18 cellular contexts compared by ENCODE assay signal in the genomic region with DNA sequence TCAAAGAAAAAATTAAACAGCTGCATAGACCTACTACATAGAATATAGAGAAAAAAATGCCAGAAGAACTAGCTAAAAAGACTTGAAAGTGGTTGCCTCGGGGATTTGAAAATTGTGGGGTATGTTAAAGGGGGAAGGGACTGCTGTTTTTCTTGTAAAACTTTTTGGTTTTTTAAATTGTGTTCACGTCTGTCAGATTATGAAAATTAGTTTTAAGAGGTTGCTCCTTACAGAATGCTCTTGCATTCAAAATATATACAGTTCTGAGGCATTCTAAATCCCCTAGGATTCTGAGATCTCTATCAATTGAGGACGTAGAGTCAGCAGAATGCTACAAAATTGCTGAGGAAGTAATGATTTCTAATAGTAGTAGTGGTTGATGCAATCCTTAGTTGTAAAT. TPM values are rescaled to one million over a fixed set of nuclear protein-coding genes. Genes with fewer than 3 reads are reported as not detected.
DNase-seq lines count a peak whose midpoint lies in the region; ATAC-seq, FAIRE-seq and TF ChIP-seq lines count a peak whose summit lies in the region.
"Had no signal": no experiment of that assay in that cellular context is flagged by ENCODE, and none has a peak within 500 bp of the region (broad histone marks: within the 10 kb centered on the region; RNA-seq: fewer than 3 reads in every experiment).

No MANE protein-coding gene starts in this region.

- H3K4me1 Mint-ChIP-seq in CD8-positive, alpha-beta memory T cell: peaks cover 73 to 88% (median 87%) of the 10 kb centered on the region in 3 donors
- peaks cover 49% of the 10 kb centered on the region for H3K4me1 Mint-ChIP-seq in mesothelial cell of epicardium

- H3K36me3 ChIP-seq in CD8-positive, alpha-beta memory T cell (ENCODE audit: insufficient read depth, low read length): peaks cover 7% of the 10 kb centered on the region
- peaks cover 2 to 8% of the 10 kb centered on the region in 2 experiments for H3K36me3 ChIP-seq in GM12878 (ENCODE audit: control insufficient read depth in 2 of 2, insufficient read depth in 2 of 2, low read length in 1 of 2)
- H3K36me3 ChIP-seq in mesendoderm (ENCODE audit: control insufficient read depth, insufficient read depth, low read length): no peaks in the 10 kb centered on the region

- H3K9ac ChIP-seq in GM12878 (ENCODE audit: control insufficient read depth, insufficient read depth, low read length): no peak overlapping the region
- H3K9ac ChIP-seq in mesendoderm (ENCODE audit: low read length): no peak overlapping the region
- H3K9ac ChIP-seq: BLaER1 treated with 17β-estradiol and CSF1 and Interleukin-3, amounts not matched to agents 10 nM and 100 nM had no signal

- DNase-seq in A549 (ENCODE audit: low read depth in 1 of 2, low spot score in 1 of 2): no peak
- no peak for DNase-seq in CD8-positive, alpha-beta memory T cell
- DNase-seq in GM12878 (ENCODE audit: low read depth, low spot score): no peak
- no peak for DNase-seq in mesothelial cell of epicardium (ENCODE audit: low spot score in 2 of 2, unreplicated experiment in 2 of 2)
- DNase-seq in mesendoderm: no peak
- DNase-seq in occipital lobe (lab: John Stamatoyannopoulos, UW): no peak
- DNase-seq in AG20443 (ENCODE audit: low spot score): no peak
- DNase-seq in activated CD8-positive, alpha-beta memory T cell treated with anti-CD3 and anti-CD28 coated beads for 24 hours: no peak
- DNase-seq: COR-L47; HCEC 1CT; NCI-H1105; NCI-H748 treated with DMSO at 0.1 percent for 48 hours; NK-92 treated with Interleukin-12 subunit alpha and Interleukin-12 subunit beta, amount 100 ng/mL, for 24 hours; Peyer's patch had no signal

- H3K23ac ChIP-seq in mesendoderm (ENCODE audit: low read length): no peak overlapping the region

- H3K27ac ChIP-seq in A549 (no peak overlapping the region), GM12878 (ENCODE audit: control insufficient read depth, insufficient read depth) (0 out of 2 replicates have a peak overlapping the region, but pooled peaks have one; percentile 22), mesendoderm (ENCODE audit: low read depth, low read length) (no peak overlapping the region)
- no peak overlapping the region for H3K27ac ChIP-seq in CD8-positive, alpha-beta memory T cell (ENCODE audit: low read depth, low read length)
- H3K27ac ChIP-seq: Peyer's patch, SJSA1 had no signal

- no peak overlapping the region for H2AK5ac ChIP-seq in mesendoderm (ENCODE audit: low read length)

- 68% methylated on average over 3 of the region's 3 CpGs for WGBS in A549 (ENCODE audit: missing lambda C conversion rate)
- 81% methylated on average over 3 of the region's 3 CpGs for WGBS in GM12878 (ENCODE audit: insufficient coverage, insufficient replicate concordance, low lambda C conversion rate, missing lambda C conversion rate)
- 100% methylated on average over 1 of the region's 3 CpGs for WGBS in mesendoderm (ENCODE audit: extremely low coverage, insufficient coverage, low lambda C conversion rate)

- CTCF ChIA-PET in A549 (lab: Yijun Ruan, JAX): interaction anchor here (2.6 kb wide), 1 partner anchor 219 kb away, joined by 9 read pairs; no protein-coding TSS in a partner anchor
- CTCF ChIA-PET in CD8-positive, alpha-beta memory T cell (lab: Charles Lee): no interaction called here
- CTCF ChIA-PET in GM12878 (lab: Yijun Ruan, JAX): interaction anchor here (1.2 to 2.9 kb wide), 3 partner anchors 9 to 70 kb away, joined by 3 to 12 read pairs (median 5); no protein-coding TSS in a partner anchor

- H4K8ac ChIP-seq in mesendoderm (ENCODE audit: low read depth, low read length): no peak overlapping the region

- no peak overlapping the region for H2BK120ac ChIP-seq in mesendoderm (ENCODE audit: low read depth, low read length)

- FAIRE-seq in A549 (lab: Jason Lieb, UNC) (no peak), GM12878 (lab: Jason Lieb, UNC) (no peak)
- FAIRE-seq: G401.6, K562 had no signal

- no TSS peak for BruUV-seq in GM12878 (replicated peaks; lab: Mats Ljungman, UMichigan)

- H3K79me2 ChIP-seq in GM12878 (ENCODE audit: control insufficient read depth, insufficient read depth, low read length) (peaks cover 94% of the 10 kb centered on the region), mesendoderm (ENCODE audit: control insufficient read depth, insufficient read depth, low read length) (peaks cover 13% of the 10 kb centered on the region)

- H2BK15ac ChIP-seq in mesendoderm (replicated peaks; ENCODE audit: low read depth): no peak overlapping the region

- intact Hi-C loops in GM12878 (cut with micrococcal nuclease; ENCODE audit: unreplicated experiment): no loop called here

- ATAC-seq in A549: no peak
- ATAC-seq in GM12878: no peak
- ATAC-seq: K562 had no signal

- H3K27me3 Mint-ChIP-seq in CD8-positive, alpha-beta memory T cell: no peaks in the 10 kb centered on the region
- no peaks in the 10 kb centered on the region for H3K27me3 Mint-ChIP-seq in mesothelial cell of epicardium (ENCODE audit: low read depth)

- peak overlapping the region in 5 of 8 donors; percentile 7 to 75 (median 29) for H3K27ac Mint-ChIP-seq in CD8-positive, alpha-beta memory T cell
- H3K27ac Mint-ChIP-seq in mesothelial cell of epicardium: peak overlapping the region; percentile 15

- peaks cover 26% of the 10 kb centered on the region; the same call in 1 of the 3 replicates for H3K4me1 ChIP-seq in A549
- H3K4me1 ChIP-seq in CD8-positive, alpha-beta memory T cell (ENCODE audit: insufficient read depth, low read length): peaks cover 54% of the 10 kb centered on the region
- H3K4me1 ChIP-seq in GM12878 (ENCODE audit: control insufficient read depth, insufficient read depth, low read length): peaks cover 15% of the 10 kb centered on the region
- H3K4me1 ChIP-seq in mesendoderm (ENCODE audit: control insufficient read depth, low read depth, low read length): peaks cover 2% of the 10 kb centered on the region
- H3K4me1 ChIP-seq: SJSA1 had no signal

- TF ChIP-seq RAD21 in A549 (conservative IDR thresholded peaks at IDR 0.05 in 1 of 2, IDR thresholded peaks at IDR 0.05 in 1 of 2) (no peak), GM12878 (IDR thresholded peaks at IDR 0.05; ENCODE audit: insufficient read depth, low read depth, low read length) (no peak)

- H3K27me3 ChIP-seq in CD8-positive, alpha-beta memory T cell (ENCODE audit: insufficient read depth, low read length, poor library complexity, severe bottlenecking): no peaks in the 10 kb centered on the region
- H3K27me3 ChIP-seq in GM12878 (replicated peaks in 1 of 2; ENCODE audit: control insufficient read depth in 2 of 2, insufficient read depth in 2 of 2, low read length in 1 of 2) (no peaks in the 10 kb centered on the region), mesendoderm (ENCODE audit: insufficient read depth, low read length, poor library complexity) (no peaks in the 10 kb centered on the region)
- H3K27me3 ChIP-seq: BLaER1 treated with 17β-estradiol and CSF1 and Interleukin-3, amounts not matched to agents 10 nM and 100 nM; Peyer's patch; SJSA1 had no signal

- POLR2A ChIA-PET in A549 (lab: Yijun Ruan, JAX) (no interaction called here), GM12878 (lab: Charles Lee) (interaction anchor here (0.7 kb wide), 1 partner anchor 9 kb away, joined by 3 read pairs; no protein-coding TSS in a partner anchor)
- POLR2A ChIA-PET in CD8-positive, alpha-beta memory T cell (lab: Charles Lee): no interaction called here

- RAD21 ChIA-PET in GM12878 (lab: Charles Lee; ENCODE audit: unreplicated experiment): interaction anchor here (0.7 to 1.5 kb wide), 5 partner anchors 9 to 219 kb away, joined by 3 to 6 read pairs (median 4); no protein-coding TSS in a partner anchor

- H3K4ac ChIP-seq in mesendoderm (ENCODE audit: low read depth, low read length): no peak overlapping the region

- H3K56ac ChIP-seq in mesendoderm (ENCODE audit: low read length): no peak overlapping the region

- no peak overlapping the region for H2BK5ac ChIP-seq in mesendoderm (ENCODE audit: low read length)

- H4K20me1 ChIP-seq in GM12878 (ENCODE audit: control insufficient read depth, insufficient read depth): no peaks in the 10 kb centered on the region; the same call in none of the 2 replicates

- H3K4me3 ChIP-seq in A549 (no peak overlapping the region), GM12878 (no peak overlapping the region), mesendoderm (ENCODE audit: low read length) (no peak overlapping the region)
- H3K4me3 ChIP-seq in CD8-positive, alpha-beta memory T cell (ENCODE audit: low read length): no peak overlapping the region
- H3K4me3 ChIP-seq: BLaER1 treated with 17β-estradiol and CSF1 and Interleukin-3, amounts not matched to agents 10 nM and 100 nM; K562; Peyer's patch; SJSA1 had no signal

- peaks cover 6% of the 10 kb centered on the region for H3K79me1 ChIP-seq in mesendoderm (ENCODE audit: low read length)

- no peak for TF ChIP-seq POLR2A in A549 (IDR thresholded peaks at IDR 0.05; ENCODE audit: low read length)
- TF ChIP-seq POLR2A in GM12878 (IDR thresholded peaks at IDR 0.05; ENCODE audit: low read depth, low read length): no peak

- TF ChIP-seq EP300 in A549 (IDR thresholded peaks at IDR 0.05): no peak
- TF ChIP-seq EP300 in GM12878 (IDR thresholded peaks at IDR 0.05; ENCODE audit: borderline replicate concordance in 1 of 2, control insufficient read depth in 1 of 2, low read depth in 2 of 2, low read length in 2 of 2): no peak

- in situ Hi-C loops in GM12878 (cut with MboI): no loop called here

- H3K9me3 ChIP-seq in A549: no peaks in the 10 kb centered on the region
- H3K9me3 ChIP-seq in CD8-positive, alpha-beta memory T cell (ENCODE audit: low read length): no peaks in the 10 kb centered on the region
- no peaks in the 10 kb centered on the region for H3K9me3 ChIP-seq in GM12878 (replicated peaks; ENCODE audit: control insufficient read depth, insufficient read depth, low read length)
- H3K9me3 ChIP-seq: BLaER1 treated with 17β-estradiol and CSF1 and Interleukin-3, amounts not matched to agents 10 nM and 100 nM; Peyer's patch; SJSA1 had no signal

- H3K4me2 ChIP-seq in A549 (no peak overlapping the region), GM12878 (ENCODE audit: control insufficient read depth, insufficient read depth) (no peak overlapping the region), mesendoderm (ENCODE audit: low read length) (no peak overlapping the region)

- TF ChIP-seq CTCF in A549 (IDR thresholded peaks at IDR 0.05): no peak
- no peak for TF ChIP-seq CTCF in GM12878 (IDR thresholded peaks at IDR 0.05 in 2 of 3, conservative IDR thresholded peaks at IDR 0.05 in 1 of 3; ENCODE audit: control insufficient read depth in 2 of 3, extremely low read depth in 1 of 3, insufficient read depth in 1 of 3, low read depth in 3 of 3, low read length in 3 of 3)
- TF ChIP-seq CTCF in mesothelial cell of epicardium (IDR thresholded peaks at IDR 0.05; ENCODE audit: unreplicated experiment): no peak

- no peak overlapping the region for H3K18ac ChIP-seq in mesendoderm (ENCODE audit: low read length)

- H3K4me3 Mint-ChIP-seq in CD8-positive, alpha-beta memory T cell: peak overlapping the region in 1 of 7 donors; percentile 1
- no peak overlapping the region for H3K4me3 Mint-ChIP-seq in mesothelial cell of epicardium

- no peak overlapping the region for H2AFZ ChIP-seq in GM12878 (ENCODE audit: control insufficient read depth, low read depth, low read length)

- no peaks in the 10 kb centered on the region for H3K9me3 Mint-ChIP-seq in CD8-positive, alpha-beta memory T cell
- H3K9me3 Mint-ChIP-seq in mesothelial cell of epicardium: no peaks in the 10 kb centered on the region

- no peak overlapping the region for H4K5ac ChIP-seq in mesendoderm (ENCODE audit: low read length)

- H3K36me3 Mint-ChIP-seq in CD8-positive, alpha-beta memory T cell: peaks cover 3 to 12% (median 4%) of the 10 kb centered on the region in 3 donors
- H3K36me3 Mint-ChIP-seq in mesothelial cell of epicardium: peaks cover 3% of the 10 kb centered on the region

- SMC1A ChIA-PET in GM12878 (lab: Charles Lee; ENCODE audit: uncharacterized antibody, unreplicated experiment): interaction anchor here (0.8 to 4.0 kb wide), 15 partner anchors 9 to 220 kb away, joined by 3 to 26 read pairs (median 5); partner anchors contain the start of gene PIAS1

RNA-seq across cellular contexts. Expression of gene PIAS1, which starts 28.6 kb away (rescaled TPM):
- polyA plus RNA-seq in A549 (2011; rRNA removed) (49.5 and 53.7 TPM in 2 replicates), A549 (2017; fragmentation: RNase III; extraction: RNeasy Plus Mini Kit Qiagen cat#74134 plus additional on column Dnase treatment) (18.0 to 23.2 TPM (median 21.4 TPM) in 3 replicates), GM12878 (2011; rRNA removed) (94.6 and 96.3 TPM in 2 replicates), GM12878 (2014; fragmentation: Illumina TruSeq; extraction: Trizol) (62.4 and 74.5 TPM in 2 replicates), GM12878 (2014; fragmentation: Nextera tagmentation; extraction: Ambion mirVana) (10 to 100 TPM; 20.2 to 22.2 TPM), GM12878 (2014; rRNA removed) (24.8 and 27.1 TPM in 2 replicates), GM12878 (2016; fragmentation: Nextera tagmentation; extraction: Ambion mirVana) (10 to 100 TPM; 60.6 to 61.4 TPM)
- 15.7 and 16.1 TPM in 2 replicates for polyA plus RNA-seq in A549 (2012; cell fraction: cytosol; rRNA removed)
- 17.4 and 24.2 TPM in 2 replicates for polyA plus RNA-seq in A549 (2012; cell fraction: nucleus; rRNA removed)
- polyA minus RNA-seq in A549 (2011; rRNA and poly(A)+ RNA removed): 97.3 and 119 TPM in 2 replicates
- 10 to 100 TPM; 25.5 to 30.2 TPM for total RNA-seq in CD8-positive, alpha-beta memory T cell
- polyA plus RNA-seq in CD8-positive, alpha-beta memory T cell: 127 TPM
- 530 and 583 TPM in 2 replicates for total RNA-seq in GM12878 (2013; cell fraction: nucleolus; rRNA removed)
- total RNA-seq in GM12878 (2014; rRNA removed) (39.0 and 39.1 TPM in 2 replicates), GM12878 (2014; rRNA removed; fragmentation: Illumina TruSeq; extraction: Trizol) (32.3 and 37.9 TPM in 2 replicates), GM12878 (2021) (34.8 and 35.0 TPM in 2 replicates), mesothelial cell of epicardium (68.2 to 71.1 TPM (median 69.2 TPM) in 3 replicates), occipital lobe (24.0 TPM)
- 50.6 TPM for polyA plus RNA-seq in GM12878 (2011; ENCODE audit: low read depth)
- 76.3 and 82.8 TPM in 2 replicates for polyA plus RNA-seq in GM12878 (2011; cell fraction: cytosol; rRNA removed)
- 118 and 121 TPM in 2 replicates for polyA plus RNA-seq in GM12878 (2011; cell fraction: nucleus; rRNA removed)
- polyA plus RNA-seq in GM12878 (2012): 29.4 and 31.0 TPM in 2 replicates
- 141 and 178 TPM in 2 replicates for polyA minus RNA-seq in GM12878 (2011; rRNA and poly(A)+ RNA removed)
- polyA minus RNA-seq in GM12878 (2011; cell fraction: cytosol; rRNA and poly(A)+ RNA removed): 34.2 and 39.8 TPM in 2 replicates
- polyA minus RNA-seq in GM12878 (2011; cell fraction: nucleus; rRNA and poly(A)+ RNA removed): 146 and 188 TPM in 2 replicates
- 39.1 TPM for polyA plus RNA-seq in mesendoderm (2013, experiment 1 of 2)
- 41.5 TPM for polyA plus RNA-seq in mesendoderm (2013, experiment 2 of 2)
